15 cellular contexts compared by ENCODE assay signal in genomic region chr4:41613782-41614181, GRCh38.
DNase-seq lines count a peak whose midpoint lies in the region; ATAC-seq and TF ChIP-seq lines count a peak whose summit lies in the region.
"Had no signal": no experiment of that assay in that cellular context is flagged by ENCODE, and none has a peak within 500 bp of the region (broad histone marks: within the 10 kb centered on the region; RNA-seq: fewer than 3 reads in every experiment).

No MANE protein-coding gene starts in this region.

- intact Hi-C loops in activated CD4-positive, alpha-beta T cell treated with anti-CD3 and anti-CD28 coated beads for 36 hours (cut with DNase I, micrococcal nuclease) = no loop called here

- H3K9me3 ChIP-seq in HUES64 (ENCODE audit: insufficient read depth, low read depth, low read length) = no peaks in the 10 kb centered on the region
- no peaks in the 10 kb centered on the region for H3K9me3 ChIP-seq in fibroblast of lung (ENCODE audit: control insufficient read depth, insufficient read depth, low read depth, low read length)
- no peaks in the 10 kb centered on the region for H3K9me3 ChIP-seq in subcutaneous abdominal adipose tissue (ENCODE audit: control insufficient read depth in 5 of 5, low read length in 5 of 5)

- peaks cover 41% of the 10 kb centered on the region for H3K4me1 ChIP-seq in HUES64 (ENCODE audit: insufficient read depth, low read length)
- H3K4me1 ChIP-seq in fibroblast of lung (ENCODE audit: control insufficient read depth, extremely low read depth, insufficient read depth, low read length) = no peaks in the 10 kb centered on the region
- peaks cover 3 to 37% (median 26%) of the 10 kb centered on the region in 5 donors for H3K4me1 ChIP-seq in subcutaneous abdominal adipose tissue (ENCODE audit: control insufficient read depth in 5 of 5, insufficient read depth in 5 of 5, low read length in 5 of 5)

- ATAC-seq in activated CD4-positive, alpha-beta T cell treated with anti-CD3 and anti-CD28 coated beads for 36 hours = no peak
- ATAC-seq: CD8-positive, alpha-beta T cell had no signal

- DNase-seq in fibroblast of lung (ENCODE audit: low read depth in 2 of 2) (peak in 1 of 2 donors; percentile 53), midbrain (lab: John Stamatoyannopoulos, UW) (peak; percentile 26), inferior parietal cortex (ENCODE audit: extremely low spot score) (no peak), KG1 (lab: John Stamatoyannopoulos, UW) (no peak), globus pallidus (ENCODE audit: low spot score) (no peak)
- no peak for DNase-seq in activated CD4-positive, alpha-beta T cell treated with anti-CD3 and anti-CD28 coated beads for 36 hours
- DNase-seq: activated naive CD8-positive, alpha-beta T cell treated with anti-CD3 and anti-CD28 coated beads, Interleukin-2, amount 10 ng/mL, durations not matched to agents 7 days and 5 days; CD8-positive, alpha-beta T cell; foreskin melanocyte; Karpas-422; NCI-H1930 had no signal

- no peak overlapping the region for H3K4me3 Mint-ChIP-seq in activated CD4-positive, alpha-beta T cell treated with anti-CD3 and anti-CD28 coated beads for 36 hours
- H3K4me3 Mint-ChIP-seq: activated naive CD8-positive, alpha-beta T cell treated with anti-CD3 and anti-CD28 coated beads, Interleukin-2, amount 10 ng/mL, durations not matched to agents 7 days and 5 days; CD8-positive, alpha-beta T cell; dendritic cell treated with granulocyte-macrophage colony-stimulating factor and Interleukin-4, amounts not matched to agents 40 ng/mL and 50 ng/mL, for 4 days; stimulated activated naive CD8-positive, alpha-beta T cell treated with anti-CD3 and anti-CD28 coated beads, Interleukin-15, Interleukin-2, amounts not matched to agents 100 ng/mL and 50 ng/mL, for 24 hours had no signal

- no peak overlapping the region for H3K27ac ChIP-seq in HUES64 (ENCODE audit: low read depth, low read length)
- no peak overlapping the region for H3K27ac ChIP-seq in fibroblast of lung (ENCODE audit: insufficient read depth, low read length)
- H3K27ac ChIP-seq in subcutaneous abdominal adipose tissue (ENCODE audit: low read depth, low read length) = peak overlapping the region; percentile 40

- CTCF ChIA-PET in activated CD4-positive, alpha-beta T cell treated with anti-CD3 and anti-CD28 coated beads for 36 hours (lab: Charles Lee) = interaction anchor here (1.0 kb wide), 1 partner anchor 49 kb away, joined by 3 read pairs; no protein-coding TSS in a partner anchor

- no peaks in the 10 kb centered on the region for H3K9me3 Mint-ChIP-seq in activated CD4-positive, alpha-beta T cell treated with anti-CD3 and anti-CD28 coated beads for 36 hours (ENCODE audit: low read depth)
- H3K9me3 Mint-ChIP-seq: activated naive CD8-positive, alpha-beta T cell treated with anti-CD3 and anti-CD28 coated beads, Interleukin-2, amount 10 ng/mL, durations not matched to agents 7 days and 5 days; CD8-positive, alpha-beta T cell; dendritic cell treated with granulocyte-macrophage colony-stimulating factor and Interleukin-4, amounts not matched to agents 40 ng/mL and 50 ng/mL, for 4 days; stimulated activated naive CD8-positive, alpha-beta T cell treated with anti-CD3 and anti-CD28 coated beads, Interleukin-15, Interleukin-2, amounts not matched to agents 100 ng/mL and 50 ng/mL, for 24 hours had no signal

- H3K27me3 ChIP-seq in HUES64 (ENCODE audit: insufficient read depth, low read length) (peaks cover 23% of the 10 kb centered on the region), fibroblast of lung (ENCODE audit: control insufficient read depth, insufficient read depth, low read length) (no peaks in the 10 kb centered on the region), subcutaneous abdominal adipose tissue (ENCODE audit: control insufficient read depth in 5 of 5, insufficient read depth in 4 of 5, low read length in 5 of 5) (no peaks in the 10 kb centered on the region)

- no peak for TF ChIP-seq CTCF in fibroblast of lung (conservative IDR thresholded peaks at IDR 0.05 in 1 of 2, IDR thresholded peaks at IDR 0.05 in 1 of 2; ENCODE audit: low read depth in 1 of 2, low read length in 2 of 2)

- no peak overlapping the region for H2AFZ ChIP-seq in fibroblast of lung (ENCODE audit: low read length)

- H3K9ac ChIP-seq in HUES64 (ENCODE audit: low read depth, low read length) = no peak overlapping the region
- no peak overlapping the region for H3K9ac ChIP-seq in fibroblast of lung (ENCODE audit: insufficient read depth, low read length)
- H3K9ac ChIP-seq in subcutaneous abdominal adipose tissue (ENCODE audit: low read length in 5 of 5) = peak overlapping the region in 3 of 5 donors; percentile 5 to 50 (median 32)

- H3K4me3 ChIP-seq in HUES64 (ENCODE audit: low read length) (peak overlapping the region; percentile 17; the same call in 1 of the 2 replicates), fibroblast of lung (replicated peaks in 1 of 4; ENCODE audit: control extremely low read depth in 1 of 4, insufficient read depth in 1 of 4, low read depth in 3 of 4, low read length in 4 of 4) (peak overlapping the region in 1 of 4 experiments; percentile 44), subcutaneous abdominal adipose tissue (ENCODE audit: low read depth in 1 of 5, low read length in 5 of 5) (peak overlapping the region in 4 of 5 donors; percentile 29 to 56 (median 46))

- H3K36me3 ChIP-seq in HUES64 (ENCODE audit: insufficient read depth, low read length) (no peaks in the 10 kb centered on the region), fibroblast of lung (ENCODE audit: control insufficient read depth, insufficient read depth, low read length) (no peaks in the 10 kb centered on the region), subcutaneous abdominal adipose tissue (ENCODE audit: control insufficient read depth in 5 of 5, insufficient read depth in 5 of 5, low read length in 5 of 5) (peaks cover 0 to 10% (median 8%) of the 10 kb centered on the region in 5 donors)

- POLR2A ChIA-PET in activated CD4-positive, alpha-beta T cell treated with anti-CD3 and anti-CD28 coated beads for 36 hours (lab: Charles Lee) = no interaction called here

- peak overlapping the region; percentile 4 for H3K4me2 ChIP-seq in fibroblast of lung (ENCODE audit: extremely low read depth, insufficient read depth, low read length)

- H4K20me1 ChIP-seq in fibroblast of lung (ENCODE audit: control insufficient read depth, extremely low read depth, insufficient read depth, low read length) = no peaks in the 10 kb centered on the region

- no peaks in the 10 kb centered on the region for H3K36me3 Mint-ChIP-seq in activated CD4-positive, alpha-beta T cell treated with anti-CD3 and anti-CD28 coated beads for 36 hours (ENCODE audit: low read depth)
- H3K36me3 Mint-ChIP-seq: activated naive CD8-positive, alpha-beta T cell treated with anti-CD3 and anti-CD28 coated beads, Interleukin-2, amount 10 ng/mL, durations not matched to agents 7 days and 5 days; CD8-positive, alpha-beta T cell had no signal

- peaks cover 10% of the 10 kb centered on the region for H3K27me3 Mint-ChIP-seq in activated CD4-positive, alpha-beta T cell treated with anti-CD3 and anti-CD28 coated beads for 36 hours
- H3K27me3 Mint-ChIP-seq: activated naive CD8-positive, alpha-beta T cell treated with anti-CD3 and anti-CD28 coated beads, Interleukin-2, amount 10 ng/mL, durations not matched to agents 7 days and 5 days had no signal

- H3K79me2 ChIP-seq in fibroblast of lung (ENCODE audit: control insufficient read depth, insufficient read depth, low read length) = no peaks in the 10 kb centered on the region

- no peaks in the 10 kb centered on the region for H3K4me1 Mint-ChIP-seq in activated CD4-positive, alpha-beta T cell treated with anti-CD3 and anti-CD28 coated beads for 36 hours
- H3K4me1 Mint-ChIP-seq: activated naive CD8-positive, alpha-beta T cell treated with anti-CD3 and anti-CD28 coated beads, Interleukin-2, amount 10 ng/mL, durations not matched to agents 7 days and 5 days had no signal

- H3K27ac Mint-ChIP-seq in activated CD4-positive, alpha-beta T cell treated with anti-CD3 and anti-CD28 coated beads for 36 hours = no peak overlapping the region
- H3K27ac Mint-ChIP-seq: activated naive CD8-positive, alpha-beta T cell treated with anti-CD3 and anti-CD28 coated beads, Interleukin-2, amount 10 ng/mL, durations not matched to agents 7 days and 5 days; CD8-positive, alpha-beta T cell; dendritic cell treated with granulocyte-macrophage colony-stimulating factor and Interleukin-4, amounts not matched to agents 40 ng/mL and 50 ng/mL, for 4 days; stimulated activated naive CD8-positive, alpha-beta T cell treated with anti-CD3 and anti-CD28 coated beads, Interleukin-15, Interleukin-2, amounts not matched to agents 100 ng/mL and 50 ng/mL, for 24 hours had no signal

Comparison
In these comparisons a context has a peak if more than half of its experiments do, and no peak if none do; other contexts are left out.
1. H3K9ac ChIP-seq: peak in subcutaneous abdominal adipose tissue (3 of 5); none in HUES64 (single experiment) and fibroblast of lung (single experiment).